15 cellular contexts compared by ENCODE assay signal in the genomic region with DNA sequence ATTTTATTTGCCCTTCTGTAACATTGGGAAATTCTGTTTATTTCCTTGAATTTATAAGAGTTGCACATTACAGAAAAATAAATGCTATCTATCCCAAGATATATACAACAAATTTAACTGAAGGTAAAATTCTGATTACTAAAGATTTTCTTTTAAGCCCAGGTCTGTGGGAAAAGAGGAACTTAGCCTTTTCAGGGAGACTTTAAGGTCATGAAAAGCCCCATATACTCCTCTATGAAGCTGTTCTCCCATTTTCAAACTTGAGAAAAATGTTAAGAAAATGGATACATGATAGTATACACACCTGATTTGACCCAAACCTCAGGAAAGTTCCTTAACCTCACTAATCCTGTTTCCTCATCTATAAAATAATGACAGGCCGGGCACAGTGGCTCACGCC. TPM values are rescaled to one million over a fixed set of nuclear protein-coding genes. Genes with fewer than 3 reads are reported as not detected.
A peak's percentile ranks its signal among the peaks of the same experiment; 100 is the strongest.
DNase-seq lines count a peak whose midpoint lies in the region; ATAC-seq, FAIRE-seq and TF ChIP-seq lines count a peak whose summit lies in the region.
"Had no signal": no experiment of that assay in that cellular context is flagged by ENCODE, and none has a peak within 500 bp of the region (broad histone marks: within the 10 kb centered on the region; RNA-seq: fewer than 3 reads in every experiment).

No MANE protein-coding gene starts in this region.

- H3K4me2 ChIP-seq in BLaER1 (peak overlapping the region; percentile 98), PC-3 (ENCODE audit: low read length) (peak overlapping the region; percentile 81), H1 (ENCODE audit: insufficient read depth in 1 of 2, low read depth in 2 of 2, low read length in 2 of 2) (peak overlapping the region; percentile 40 to 51; a peak in 3 of 4 replicates)

- no peak overlapping the region for H3K27ac Mint-ChIP-seq in Calu3 (ENCODE audit: unreplicated experiment)

- WGBS in H1 (ENCODE audit: extremely low coverage in 1 of 2, insufficient coverage in 1 of 2, insufficient read length in 1 of 2, insufficient replicate concordance in 2 of 2, low coverage in 1 of 2, low lambda C conversion rate in 2 of 2, missing lambda C conversion rate in 1 of 2), 2 experiments, result 70% methylated on average over 2 of the region's 2 CpGs; no CpG with 5 or more reads in 1 of the 2 experiments

- H2BK20ac ChIP-seq in H1 (ENCODE audit: low read length), result no peak overlapping the region

- H3K4me1 Mint-ChIP-seq in Calu3 (ENCODE audit: low read depth, unreplicated experiment), result peaks cover 49% of the 10 kb centered on the region

- H3K36me3 Mint-ChIP-seq in Calu3 (ENCODE audit: insufficient read depth, unreplicated experiment), result peaks cover 37% of the 10 kb centered on the region

- no TSS peak for BruUV-seq in Calu3 (replicated peaks; lab: Mats Ljungman, UMichigan)
- no TSS peak for BruUV-seq in PC-3 (replicated peaks; lab: Mats Ljungman, UMichigan)

- peaks cover 65% of the 10 kb centered on the region for H3K4me1 ChIP-seq in BLaER1
- H3K4me1 ChIP-seq in PC-3 (ENCODE audit: insufficient read depth, low read length), result peaks cover 44% of the 10 kb centered on the region
- H3K4me1 ChIP-seq in H1 (replicated peaks in 1 of 4; ENCODE audit: control insufficient read depth in 3 of 4, insufficient read depth in 4 of 4, low read length in 3 of 4), result peaks cover 9 to 32% (median 19%) of the 10 kb centered on the region in 4 experiments

- DNase-seq in Calu3 (no peak), PC-3 (no peak), H1 (ENCODE audit: low read depth in 1 of 2, low spot score in 2 of 2) (no peak), H54 (ENCODE audit: insufficient read length, low spot score) (no peak), NCI-H345 treated with DMSO at 0.1 percent for 48 hours (lab: John Stamatoyannopoulos, UW; ENCODE audit: unreplicated experiment) (no peak), NCI-H510A treated with DMSO at 0.1 percent for 48 hours (lab: John Stamatoyannopoulos, UW) (no peak), SKM-1 (lab: John Stamatoyannopoulos, UW; ENCODE audit: unreplicated experiment) (no peak)
- DNase-seq: activated effector memory CD4-positive, alpha-beta T cell treated with Interleukin-2 at 50 U/mL for 16 hours; HCEC 1CT; hippocampal formation; NCI-H2107 had no signal

- H3K4me3 Mint-ChIP-seq in Calu3 (ENCODE audit: low read depth, unreplicated experiment), result peak overlapping the region; percentile 84

- H3K56ac ChIP-seq in H1 (replicated peaks; ENCODE audit: insufficient read length, low read depth, low read length), result no peak overlapping the region

- H3K27me3 Mint-ChIP-seq in Calu3 (ENCODE audit: unreplicated experiment), result no peaks in the 10 kb centered on the region
- H3K27me3 Mint-ChIP-seq: central memory CD8-positive, alpha-beta T cell had no signal

- no peaks in the 10 kb centered on the region for H3F3A ChIP-seq in PC-3 (ENCODE audit: low read length, unreplicated experiment)

- POLR2A ChIA-PET in PC-3 (lab: Charles Lee; ENCODE audit: unreplicated experiment), result no interaction called here
- POLR2A ChIA-PET in H1 (lab: Charles Lee; ENCODE audit: partially characterized antibody), result interaction anchor here (1.1 to 6.3 kb wide), 11 partner anchors 8 to 81 kb away, joined by 3 to 85 read pairs (median 10); no protein-coding TSS in a partner anchor

- H3K27ac ChIP-seq in BLaER1 (no peak overlapping the region), PC-3 (ENCODE audit: low read length) (no peak overlapping the region), H1 (ENCODE audit: low read depth, low read length) (no peak overlapping the region)

- no peak for TF ChIP-seq RAD21 in H1 (IDR thresholded peaks at IDR 0.05 in 1 of 2, conservative IDR thresholded peaks at IDR 0.05 in 1 of 2; ENCODE audit: low read depth in 2 of 2, low read length in 2 of 2)

- H3K14ac ChIP-seq in H1 (ENCODE audit: insufficient read length), result no peak overlapping the region

- no peak overlapping the region for H3K23ac ChIP-seq in H1 (ENCODE audit: insufficient read length)

- no peaks in the 10 kb centered on the region for H3K23me2 ChIP-seq in H1 (ENCODE audit: low read depth, low read length)

- TF ChIP-seq EP300 in H1 (IDR thresholded peaks at IDR 0.05; ENCODE audit: borderline replicate concordance in 1 of 2, low read depth in 2 of 2, low read length in 2 of 2), result no peak

- CTCF ChIA-PET in Calu3 (lab: Charles Lee), result no interaction called here
- CTCF ChIA-PET in PC-3 (lab: Charles Lee), result no interaction called here
- CTCF ChIA-PET in H1 (lab: Charles Lee; ENCODE audit: partially characterized antibody), result no interaction called here

- no peaks in the 10 kb centered on the region for H3K9me3 Mint-ChIP-seq in Calu3 (ENCODE audit: low read depth, unreplicated experiment)
- H3K9me3 Mint-ChIP-seq: central memory CD8-positive, alpha-beta T cell had no signal

- H3K79me2 ChIP-seq in PC-3 (ENCODE audit: low read length), result peaks cover 100% of the 10 kb centered on the region
- H3K79me2 ChIP-seq in H1 (ENCODE audit: control insufficient read depth in 1 of 2, insufficient read depth in 2 of 2, low read length in 2 of 2), result peaks cover 91 to 100% of the 10 kb centered on the region in 2 experiments

- no peaks in the 10 kb centered on the region for H3K79me1 ChIP-seq in H1 (ENCODE audit: low read depth, low read length)

- H2BK120ac ChIP-seq in H1 (replicated peaks; ENCODE audit: low read depth, low read length), result no peak overlapping the region

- no peak overlapping the region for H3K4me3 ChIP-seq in BLaER1
- H3K4me3 ChIP-seq in PC-3 (ENCODE audit: low read length), result no peak overlapping the region
- peak overlapping the region in 1 of 4 experiments; percentile 99; a peak in 1 of 8 replicates for H3K4me3 ChIP-seq in H1 (ENCODE audit: extremely low read depth in 1 of 4, insufficient read depth in 2 of 4, low read depth in 3 of 4, low read length in 4 of 4)
- H3K4me3 ChIP-seq: lung had no signal

- no peak overlapping the region for H2BK15ac ChIP-seq in H1 (ENCODE audit: low read length)

- TF ChIP-seq CTCF in Calu3 (IDR thresholded peaks at IDR 0.05; ENCODE audit: unreplicated experiment), result no peak
- no peak for TF ChIP-seq CTCF in PC-3 (conservative IDR thresholded peaks at IDR 0.05; ENCODE audit: low read depth, low read length)
- TF ChIP-seq CTCF in H1 (IDR thresholded peaks at IDR 0.05; ENCODE audit: control extremely low read depth in 1 of 3, insufficient read depth in 1 of 3, low read depth in 1 of 3, low read length in 3 of 3), result no peak

- no peak for ATAC-seq in PC-3
- ATAC-seq: esophagus mucosa had no signal

- no peak overlapping the region for H3K4ac ChIP-seq in H1 (replicated peaks; ENCODE audit: insufficient read length, low read depth, low read length)

- H3K18ac ChIP-seq in H1 (ENCODE audit: extremely low read depth, low read length), result no peak overlapping the region

- no peak overlapping the region for H2AK5ac ChIP-seq in H1 (ENCODE audit: low read depth, low read length)

- H3K9me2 ChIP-seq in PC-3 (replicated peaks; ENCODE audit: low read length), result no peaks in the 10 kb centered on the region

- no peak overlapping the region for H2AFZ ChIP-seq in PC-3 (ENCODE audit: low read length)
- no peak overlapping the region for H2AFZ ChIP-seq in H1 (ENCODE audit: low read length)

- no peak for FAIRE-seq in H1 (lab: Jason Lieb, UNC)
- no peak for FAIRE-seq in H54 (lab: Jason Lieb, UNC)

- no peak overlapping the region for H2BK5ac ChIP-seq in H1 (ENCODE audit: low read depth, low read length)

- H3K27me3 ChIP-seq in BLaER1 (no peaks in the 10 kb centered on the region), PC-3 (ENCODE audit: low read length) (no peaks in the 10 kb centered on the region), H1 (replicated peaks in 1 of 4; ENCODE audit: control insufficient read depth in 3 of 4, extremely low read depth in 1 of 4, insufficient read depth in 3 of 4, low read length in 3 of 4) (no peaks in the 10 kb centered on the region)

- H2BK12ac ChIP-seq in H1 (ENCODE audit: low read depth, low read length), result no peak overlapping the region

- intact Hi-C loops in Calu3 (cut with micrococcal nuclease; ENCODE audit: unreplicated experiment), result loop anchor here (5.0 kb wide), 1 partner anchor 43 kb away; no protein-coding TSS in a partner anchor
- intact Hi-C loops in PC-3 (cut with micrococcal nuclease), result no loop called here

- H4K20me1 ChIP-seq in BLaER1, result peaks cover 100% of the 10 kb centered on the region
- H4K20me1 ChIP-seq in PC-3 (ENCODE audit: low read length), result peaks cover 93% of the 10 kb centered on the region
- peaks cover 42 to 66% of the 10 kb centered on the region in 2 experiments for H4K20me1 ChIP-seq in H1 (replicated peaks in 1 of 2; ENCODE audit: control insufficient read depth in 1 of 2, insufficient read depth in 2 of 2, low read length in 2 of 2)

- no peak overlapping the region for H4K91ac ChIP-seq in H1 (replicated peaks; ENCODE audit: insufficient read length, low read length)

- H3K9me3 ChIP-seq in BLaER1 (peaks cover 8% of the 10 kb centered on the region; the same call in 1 of the 2 replicates), PC-3 (ENCODE audit: low read length) (no peaks in the 10 kb centered on the region), H1 (ENCODE audit: insufficient read depth in 2 of 2, low read depth in 1 of 2, low read length in 1 of 2) (no peaks in the 10 kb centered on the region)

- H3K36me3 ChIP-seq in BLaER1, result peaks cover 21% of the 10 kb centered on the region
- 0 out of 2 replicates have a peak, but pooled peaks cover 2% of the 10 kb centered on the region for H3K36me3 ChIP-seq in PC-3 (ENCODE audit: low read depth, low read length)
- no peaks in the 10 kb centered on the region; a peak in 3 of 8 replicates for H3K36me3 ChIP-seq in H1 (ENCODE audit: control insufficient read depth in 2 of 4, insufficient read depth in 4 of 4, low read length in 3 of 4)

- no peak overlapping the region for H4K5ac ChIP-seq in H1 (ENCODE audit: insufficient read length, low read depth, low read length)

- TF ChIP-seq POLR2A in H1 (IDR thresholded peaks at IDR 0.05; ENCODE audit: control extremely low read depth in 1 of 2, low read depth in 2 of 2, low read length in 2 of 2) (no peak), H54 (IDR thresholded peaks at IDR 0.05; ENCODE audit: low read depth, low read length) (no peak)

- H3K9ac ChIP-seq in BLaER1, result no peak overlapping the region
- H3K9ac ChIP-seq in PC-3 (ENCODE audit: low read length), result no peak overlapping the region
- H3K9ac ChIP-seq in H1 (replicated peaks in 1 of 4; ENCODE audit: extremely low read depth in 1 of 4, low read depth in 3 of 4, low read length in 3 of 4), result no peak overlapping the region; a peak in 1 of 7 replicates

- H4K8ac ChIP-seq in H1 (ENCODE audit: extremely low read depth, insufficient read depth, low read length), result no peak overlapping the region

RNA-seq across cellular contexts. Expression of a gene that starts 7.1 kb away (rescaled TPM):
- total RNA-seq in Calu3 (2022) (121 and 127 TPM in 2 replicates), PC-3 (2014; rRNA removed) (32.0 and 32.3 TPM in 2 replicates)
- total RNA-seq in H1 (2021; fragmentation: NEBNext Ultra II Directional; extraction: Animal tissue kit (Norgen Biotek cat#: 25700)), result 536 and 576 TPM in 2 replicates
- 86.5 and 138 TPM in 2 replicates for polyA plus RNA-seq in H1 (2011; rRNA removed)
- polyA plus RNA-seq in H1 (2011; cell fraction: cytosol; rRNA removed), result 177 TPM
- polyA plus RNA-seq in H1 (2011; cell fraction: nucleus; rRNA removed), result 60.0 TPM
- 203 to 395 TPM (median 221 TPM) in 4 replicates for polyA plus RNA-seq in H1 (2012, experiment 1 of 2)
- 62.3 TPM for polyA plus RNA-seq in H1 (2012, experiment 2 of 2)
- 326 TPM for polyA plus RNA-seq in H1 (2013, experiment 1 of 2)
- 349 TPM for polyA plus RNA-seq in H1 (2013, experiment 2 of 2)
- 140 and 200 TPM in 2 replicates for polyA minus RNA-seq in H1 (2011; rRNA and poly(A)+ RNA removed)
- polyA minus RNA-seq in H1 (2011; cell fraction: cytosol; rRNA and poly(A)+ RNA removed), result 186 TPM
- 178 TPM for polyA minus RNA-seq in H1 (2011; cell fraction: nucleus; rRNA and poly(A)+ RNA removed)

Comparison
In these comparisons a context has a peak if more than half of its experiments do, and no peak if none do; other contexts are left out.
1. H3K4me2 ChIP-seq: peak in every context shown above with its lines; median percentile 98 in BLaER1; 81 in PC-3; 46 in H1.